ENCODE assay signal across 8 cellular contexts in genomic region chr17:17792551-17793377, GRCh38. TPM values are rescaled to one million over a fixed set of nuclear protein-coding genes. Genes with fewer than 3 reads are reported as not detected.
DNase-seq lines count a peak whose midpoint lies in the region; ATAC-seq lines count a peak whose summit lies in the region.

No MANE protein-coding gene starts in this region.

- peak overlapping the region in 1 of 2 donors; percentile 1 for H3K27ac Mint-ChIP-seq in activated naive CD4-positive, alpha-beta T cell treated with anti-CD3 and anti-CD28 coated beads, Interleukin-2, amount 50 U/mL, for 72 hours

- ATAC-seq in activated naive CD4-positive, alpha-beta T cell treated with anti-CD3 and anti-CD28 coated beads, Interleukin-2, amount 50 U/mL, for 72 hours, result peak; percentile 90 to 93
- ATAC-seq in HG03521 (IDR thresholded peaks at IDR 0.05; ENCODE audit: unreplicated experiment) (no peak), GM21528 (IDR thresholded peaks at IDR 0.05; ENCODE audit: low FRiP score, unreplicated experiment) (no peak)

- DNase-seq in EH (ENCODE audit: low read depth) (peak; percentile 61), NCI-H2227 (lab: John Stamatoyannopoulos, UW; ENCODE audit: unreplicated experiment) (peak; percentile 81), iPS-NIHi11 (ENCODE audit: low spot score) (peak; percentile 47), HT-29 (ENCODE audit: low spot score) (no peak)
- DNase-seq in activated naive CD4-positive, alpha-beta T cell treated with anti-CD3 and anti-CD28 coated beads, Interleukin-2, amount 50 U/mL, for 72 hours (ENCODE audit: low spot score in 2 of 2), result peak in 1 of 2 donors; percentile 54
- peak in 2 of 3 experiments; percentile 13 to 46 for DNase-seq in stimulated activated CD4-positive, alpha-beta T cell treated with anti-CD3 and anti-CD28 coated beads, TNF-alpha, amount 100 ng/mL, for 24 hours (ENCODE audit: low read depth in 3 of 3)

- no peaks in the 10 kb centered on the region for H3K9me3 Mint-ChIP-seq in activated naive CD4-positive, alpha-beta T cell treated with anti-CD3 and anti-CD28 coated beads, Interleukin-2, amount 50 U/mL, for 72 hours

- no peaks in the 10 kb centered on the region for H3K36me3 Mint-ChIP-seq in activated naive CD4-positive, alpha-beta T cell treated with anti-CD3 and anti-CD28 coated beads, Interleukin-2, amount 50 U/mL, for 72 hours

RNA-seq across cellular contexts. Expression of gene SREBF1, which starts 44.0 kb away (rescaled TPM):
- total RNA-seq in activated naive CD4-positive, alpha-beta T cell treated with anti-CD3 and anti-CD28 coated beads, Interleukin-2, amount 50 U/mL, for 72 hours, result 100 to 1,000 TPM in 1 of 2 donors, 10 to 100 TPM in 1; 67.2 to 103 TPM
- 296 and 304 TPM in 2 replicates for total RNA-seq in HT-29 (2014; rRNA removed; shearing (Covaris generic))

Comparison
In these comparisons a context has a peak if more than half of its experiments do, and no peak if none do; other contexts are left out.
1. ATAC-seq: peak in activated naive CD4-positive, alpha-beta T cell treated with anti-CD3 and anti-CD28 coated beads, Interleukin-2, amount 50 U/mL, for 72 hours (2 of 2); none in HG03521 (single experiment) and GM21528 (single experiment).